8 cellular contexts compared by ENCODE assay signal in genomic region chr1:19651141-19651737, GRCh38. TPM values are rescaled to one million over a fixed set of nuclear protein-coding genes. Genes with fewer than 3 reads are reported as not detected.
DNase-seq lines count a peak whose midpoint lies in the region; ATAC-seq and TF ChIP-seq lines count a peak whose summit lies in the region.

No MANE protein-coding gene starts in this region.

- no peak for TF ChIP-seq EP300 in neural cell (conservative IDR thresholded peaks at IDR 0.05; ENCODE audit: poor library complexity, severe bottlenecking)

- H3K9me3 ChIP-seq in neural cell (ENCODE audit: low read length): no peaks in the 10 kb centered on the region

- ATAC-seq in activated T-cell treated with anti-CD3 and anti-CD28 coated beads, Interleukin-2, amount 50 U/mL, for 4 hours: peak; percentile 41 to 58
- no peak for ATAC-seq in GM21786 (IDR thresholded peaks at IDR 0.05; ENCODE audit: unreplicated experiment)

- no peak overlapping the region for H3K27ac ChIP-seq in neural cell (ENCODE audit: low read length)

- no peak overlapping the region for H2AFZ ChIP-seq in neural cell (ENCODE audit: low read depth, low read length)

- H3K9me2 ChIP-seq in neural cell (ENCODE audit: insufficient read depth, low read length): no peaks in the 10 kb centered on the region

- H3K4me3 Mint-ChIP-seq in activated T-cell treated with anti-CD3 and anti-CD28 coated beads, Interleukin-2, amount 50 U/mL, for 4 hours: no peak overlapping the region
- no peak overlapping the region for H3K4me3 Mint-ChIP-seq in immature natural killer cell

- DNase-seq in NCI-H146 (lab: John Stamatoyannopoulos, UW) (peak; percentile 26), NCI-H146 treated with DMSO at 0.1 percent for 48 hours (lab: John Stamatoyannopoulos, UW; ENCODE audit: unreplicated experiment) (no peak), NCI-H1092 (lab: John Stamatoyannopoulos, UW) (peak; percentile 62), fibroblast of mammary gland (ENCODE audit: low read depth) (peak; percentile 63), immature natural killer cell (no peak)
- peak; percentile 44 for DNase-seq in activated T-cell treated with anti-CD3 and anti-CD28 coated beads, Interleukin-2, amount 50 U/mL, for 4 hours

- H4K20me1 ChIP-seq in neural cell (ENCODE audit: insufficient read depth): no peaks in the 10 kb centered on the region

- H3K9ac ChIP-seq in neural cell (ENCODE audit: low read length): no peak overlapping the region

- H3K4me3 ChIP-seq in fibroblast of mammary gland (ENCODE audit: control insufficient read depth, low read depth, low read length): no peak overlapping the region
- H3K4me3 ChIP-seq in neural cell (ENCODE audit: low read length): no peak overlapping the region

- H3K27me3 Mint-ChIP-seq in activated T-cell treated with anti-CD3 and anti-CD28 coated beads, Interleukin-2, amount 50 U/mL, for 4 hours (ENCODE audit: low read depth): no peaks in the 10 kb centered on the region
- peaks cover 5 to 17% (median 12%) of the 10 kb centered on the region in 3 donors for H3K27me3 Mint-ChIP-seq in immature natural killer cell (ENCODE audit: low read depth in 3 of 3)

- H3K27ac Mint-ChIP-seq in immature natural killer cell: no peak overlapping the region

- no peaks in the 10 kb centered on the region for H3K27me3 ChIP-seq in neural cell (ENCODE audit: insufficient read depth, low read depth, low read length)

- peak; percentile 79 for TF ChIP-seq CTCF in fibroblast of mammary gland (conservative IDR thresholded peaks at IDR 0.05; ENCODE audit: control insufficient read depth, insufficient read depth, low read depth, low read length)
- TF ChIP-seq CTCF in neural cell (IDR thresholded peaks at IDR 0.05; ENCODE audit: poor library complexity, severe bottlenecking): peak; percentile 81

- no peaks in the 10 kb centered on the region for H3K79me2 ChIP-seq in neural cell (replicated peaks; ENCODE audit: insufficient read depth, low read length)

- no peaks in the 10 kb centered on the region for H3F3A ChIP-seq in neural cell (ENCODE audit: insufficient read depth, low read length, poor library complexity, severe bottlenecking)

- H3K36me3 Mint-ChIP-seq in activated T-cell treated with anti-CD3 and anti-CD28 coated beads, Interleukin-2, amount 50 U/mL, for 4 hours (ENCODE audit: insufficient read depth): no peaks in the 10 kb centered on the region
- H3K36me3 Mint-ChIP-seq in immature natural killer cell: no peaks in the 10 kb centered on the region

- no peak overlapping the region for H3K4me2 ChIP-seq in neural cell (ENCODE audit: low read length)

- peak; percentile 85 for TF ChIP-seq RAD21 in neural cell (conservative IDR thresholded peaks at IDR 0.05)

- H3K9me3 Mint-ChIP-seq in activated T-cell treated with anti-CD3 and anti-CD28 coated beads, Interleukin-2, amount 50 U/mL, for 4 hours: no peaks in the 10 kb centered on the region
- no peaks in the 10 kb centered on the region for H3K9me3 Mint-ChIP-seq in immature natural killer cell

- peaks cover 20% of the 10 kb centered on the region for H3K4me1 Mint-ChIP-seq in activated T-cell treated with anti-CD3 and anti-CD28 coated beads, Interleukin-2, amount 50 U/mL, for 4 hours (ENCODE audit: low read depth)
- peaks cover 1 to 6% of the 10 kb centered on the region in 2 donors for H3K4me1 Mint-ChIP-seq in immature natural killer cell

- H3K36me3 ChIP-seq in neural cell (ENCODE audit: insufficient read depth, low read length): no peaks in the 10 kb centered on the region

TF ChIP-seq in neural cell, 6 proteins besides CTCF, POLR2A, EP300 and RAD21:
- TF ChIP-seq POLR2AphosphoS5 (IDR thresholded peaks at IDR 0.05) (no peak), SMC3 (conservative IDR thresholded peaks at IDR 0.05; ENCODE audit: poor library complexity) (peak; percentile 80)

RNA-seq across cellular contexts. Expression of gene NBL1, which starts 7.1 kb away (rescaled TPM):
- total RNA-seq in activated T-cell treated with anti-CD3 and anti-CD28 coated beads, Interleukin-2, amount 50 U/mL, for 4 hours: 10 to 100 TPM; 20.7 to 27.6 (median 20.7) TPM
- 9.9 and 22.4 TPM in 2 replicates for polyA plus RNA-seq in neural cell
- polyA minus RNA-seq in neural cell: 6.6 and 6.8 TPM in 2 replicates
- 1 to 10 TPM in 1 of 3 donors, under 1 TPM in 1, not detected in 1; 0.44 to 2.7 TPM for polyA plus RNA-seq in immature natural killer cell

RNA-seq across cellular contexts. Expression of gene HTR6, which starts 13.4 kb away (rescaled TPM):
- under 1 TPM; 0.11 to 0.43 (median 0.11) TPM for total RNA-seq in activated T-cell treated with anti-CD3 and anti-CD28 coated beads, Interleukin-2, amount 50 U/mL, for 4 hours
- not detected in 2 replicates for polyA plus RNA-seq in neural cell
- polyA minus RNA-seq in neural cell: not detected in 2 replicates
- not detected for polyA plus RNA-seq in immature natural killer cell

Comparison
In these comparisons a context has a peak if more than half of its experiments do, and no peak if none do; other contexts are left out.
1. DNase-seq: peak in NCI-H146 (single experiment), NCI-H1092 (single experiment), activated T-cell treated with anti-CD3 and anti-CD28 coated beads, Interleukin-2, amount 50 U/mL, for 4 hours (single experiment) and fibroblast of mammary gland (single experiment); none in NCI-H146 treated with DMSO at 0.1 percent for 48 hours (single experiment) and immature natural killer cell (0 of 3).